2 cellular contexts compared by ENCODE assay signal in the genomic region with DNA sequence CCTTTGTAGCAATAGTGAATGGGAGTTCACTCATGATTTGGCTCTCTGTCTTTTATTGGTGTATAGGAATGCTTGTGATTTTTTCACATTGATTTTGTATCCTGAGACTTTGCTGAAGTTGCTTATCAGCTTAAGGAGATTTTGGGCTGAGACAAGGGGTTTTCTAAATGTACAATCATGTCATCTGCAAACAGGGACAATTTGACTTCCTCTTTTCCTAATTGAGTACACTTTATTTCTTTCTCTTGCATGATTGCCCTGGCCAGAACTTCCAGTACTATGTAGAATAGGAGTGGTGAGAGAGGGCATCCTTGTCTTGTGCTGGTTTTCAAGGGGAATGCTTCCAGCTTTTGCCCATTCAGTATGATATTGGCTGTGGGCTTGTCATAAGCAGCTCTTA. TPM values are rescaled to one million over a fixed set of nuclear protein-coding genes. Genes with fewer than 3 reads are reported as not detected.
"Had no signal": no experiment of that assay in that cellular context is flagged by ENCODE, and none has a peak within 500 bp of the region (broad histone marks: within the 10 kb centered on the region; RNA-seq: fewer than 3 reads in every experiment).

No MANE protein-coding gene starts in this region.

RNA-seq across cellular contexts. Expression of gene PGLYRP3, which starts 3.3 kb away (rescaled TPM):
- total RNA-seq: G401, GM12878 had no signal

RNA-seq across cellular contexts. Expression of gene PGLYRP4, which starts 32.6 kb away (rescaled TPM):
- total RNA-seq: G401 had no signal

RNA-seq across cellular contexts. Expression of gene LORICRIN, which starts 56.5 kb away (rescaled TPM):
- total RNA-seq: G401 had no signal

RNA-seq across cellular contexts. Expression of gene S100A12, which starts 59.4 kb away (rescaled TPM):
- total RNA-seq: G401, GM12878 had no signal
- polyA plus RNA-seq: GM12878 had no signal
